Comparison of ENCODE assay signal across 13 cellular contexts in genomic region chr17:7191069-7191468, GRCh38. TPM values are rescaled to one million over a fixed set of nuclear protein-coding genes. Genes with fewer than 3 reads are reported as not detected.
A peak's percentile ranks its signal among the peaks of the same experiment; 100 is the strongest.
DNase-seq lines count a peak whose midpoint lies in the region; TF ChIP-seq lines count a peak whose summit lies in the region.
"Had no signal": no experiment of that assay in that cellular context is flagged by ENCODE, and none has a peak within 500 bp of the region (broad histone marks: within the 10 kb centered on the region; RNA-seq: fewer than 3 reads in every experiment).

No MANE protein-coding gene starts in this region.

- WGBS in endodermal cell (ENCODE audit: insufficient coverage in 1 of 2, insufficient read length in 1 of 2), 2 experiments = 90 to 96% methylated on average over 11 to 12 of the region's 12 CpGs

- H3F3A ChIP-seq in neural progenitor cell (ENCODE audit: low read depth) (peaks cover 8% of the 10 kb centered on the region), MM.1S (ENCODE audit: insufficient read depth, low read length) (no peaks in the 10 kb centered on the region)

- H2AFZ ChIP-seq in OCI-LY3 (ENCODE audit: low read depth, low read length) = no peak overlapping the region
- no peak overlapping the region for H2AFZ ChIP-seq in neural progenitor cell (replicated peaks)
- H2AFZ ChIP-seq in MM.1S (ENCODE audit: low read length) = no peak overlapping the region

- H3K27ac Mint-ChIP-seq in endodermal cell = no peak overlapping the region
- H3K27ac Mint-ChIP-seq in neural progenitor cell = no peak overlapping the region
- H3K27ac Mint-ChIP-seq in activated T-helper 2 cell treated with anti-CD3 and anti-CD28 coated beads, Interferon-gamma antibody, Interleukin-2, Interleukin-4, amounts not matched to agents 10 μg/mL and 5 μg/mL and 100 μg/mL, durations not matched to agents 14 hours and 24 hours and 36 hours = no peak overlapping the region

- intact Hi-C loops in activated T-helper 2 cell treated with anti-CD3 and anti-CD28 coated beads, Interferon-gamma antibody, Interleukin-2, Interleukin-4, amounts not matched to agents 10 μg/mL and 5 μg/mL and 100 μg/mL, durations not matched to agents 14 hours and 24 hours and 36 hours (cut with micrococcal nuclease) = no loop called here

- peaks cover 32% of the 10 kb centered on the region for H3K36me3 Mint-ChIP-seq in endodermal cell (ENCODE audit: low read depth)
- H3K36me3 Mint-ChIP-seq in neural progenitor cell = peaks cover 32% of the 10 kb centered on the region
- no peaks in the 10 kb centered on the region for H3K36me3 Mint-ChIP-seq in activated T-helper 2 cell treated with anti-CD3 and anti-CD28 coated beads, Interferon-gamma antibody, Interleukin-2, Interleukin-4, amounts not matched to agents 10 μg/mL and 5 μg/mL and 100 μg/mL, durations not matched to agents 14 hours and 24 hours and 36 hours (ENCODE audit: low read depth)

- no peaks in the 10 kb centered on the region for H4K20me1 ChIP-seq in OCI-LY3 (ENCODE audit: insufficient read depth, low read length)
- peaks cover 14% of the 10 kb centered on the region for H4K20me1 ChIP-seq in neural progenitor cell (ENCODE audit: low read depth)
- no peaks in the 10 kb centered on the region for H4K20me1 ChIP-seq in MM.1S (ENCODE audit: insufficient read depth, low read length)
- H4K20me1 ChIP-seq: BLaER1 had no signal

- H3K27me3 Mint-ChIP-seq in endodermal cell (ENCODE audit: insufficient read depth) = no peaks in the 10 kb centered on the region
- H3K27me3 Mint-ChIP-seq in neural progenitor cell (ENCODE audit: insufficient read depth, low read depth) = peaks cover 11% of the 10 kb centered on the region
- H3K27me3 Mint-ChIP-seq in activated T-helper 2 cell treated with anti-CD3 and anti-CD28 coated beads, Interferon-gamma antibody, Interleukin-2, Interleukin-4, amounts not matched to agents 10 μg/mL and 5 μg/mL and 100 μg/mL, durations not matched to agents 14 hours and 24 hours and 36 hours (ENCODE audit: low read depth) = no peaks in the 10 kb centered on the region

- H3K4me1 Mint-ChIP-seq in endodermal cell (no peaks in the 10 kb centered on the region), neural progenitor cell (peaks cover 14% of the 10 kb centered on the region)
- no peaks in the 10 kb centered on the region for H3K4me1 Mint-ChIP-seq in activated T-helper 2 cell treated with anti-CD3 and anti-CD28 coated beads, Interferon-gamma antibody, Interleukin-2, Interleukin-4, amounts not matched to agents 10 μg/mL and 5 μg/mL and 100 μg/mL, durations not matched to agents 14 hours and 24 hours and 36 hours (ENCODE audit: low read depth)

- H3K4me2 ChIP-seq in OCI-LY3 (ENCODE audit: low read length) (peak overlapping the region; percentile 49; the same call in 1 of the 2 replicates), neural progenitor cell (no peak overlapping the region), MM.1S (ENCODE audit: low read depth, low read length) (no peak overlapping the region)
- H3K4me2 ChIP-seq: BLaER1 had no signal

- H3K9me2 ChIP-seq in MM.1S (replicated peaks; ENCODE audit: insufficient read depth, low read length) = no peaks in the 10 kb centered on the region

- H3K4me3 ChIP-seq in OCI-LY3 (ENCODE audit: low read length) = no peak overlapping the region
- H3K4me3 ChIP-seq in endodermal cell (ENCODE audit: low read length) = no peak overlapping the region
- no peak overlapping the region for H3K4me3 ChIP-seq in neural progenitor cell
- no peak overlapping the region for H3K4me3 ChIP-seq in MM.1S (ENCODE audit: low read length)
- H3K4me3 ChIP-seq: BLaER1, HAP-1 had no signal

- H3K9ac ChIP-seq in OCI-LY3 (ENCODE audit: low read length) = no peak overlapping the region
- no peak overlapping the region for H3K9ac ChIP-seq in endodermal cell (ENCODE audit: extremely low read depth, low read length, poor library complexity, severe bottlenecking)
- no peak overlapping the region for H3K9ac ChIP-seq in neural progenitor cell
- H3K9ac ChIP-seq in MM.1S (ENCODE audit: low read length) = no peak overlapping the region
- H3K9ac ChIP-seq: BLaER1 had no signal

- H3K9me3 ChIP-seq in OCI-LY3 (ENCODE audit: insufficient read depth, low read length) = no peaks in the 10 kb centered on the region
- H3K9me3 ChIP-seq in endodermal cell (ENCODE audit: control insufficient read depth, low read length) = no peaks in the 10 kb centered on the region
- H3K9me3 ChIP-seq in neural progenitor cell (ENCODE audit: low read depth) = no peaks in the 10 kb centered on the region
- no peaks in the 10 kb centered on the region for H3K9me3 ChIP-seq in MM.1S (replicated peaks; ENCODE audit: insufficient read depth, low read length)
- H3K9me3 ChIP-seq: BLaER1, HAP-1 had no signal

- TF ChIP-seq CTCF in OCI-LY3 (IDR thresholded peaks at IDR 0.05; ENCODE audit: low read depth, low read length) (no peak), endodermal cell (conservative IDR thresholded peaks at IDR 0.05) (no peak), neural progenitor cell (IDR thresholded peaks at IDR 0.05) (no peak), MM.1S (IDR thresholded peaks at IDR 0.05; ENCODE audit: low read length) (no peak)

- H3K4me1 ChIP-seq in OCI-LY3 (ENCODE audit: low read length) (peaks cover 6% of the 10 kb centered on the region), endodermal cell (ENCODE audit: control insufficient read depth, insufficient read depth, low read length) (peaks cover 2% of the 10 kb centered on the region), neural progenitor cell (no peaks in the 10 kb centered on the region), MM.1S (ENCODE audit: low read length) (no peaks in the 10 kb centered on the region)
- H3K4me1 ChIP-seq: HAP-1 had no signal

- H3K27ac ChIP-seq in OCI-LY3 (ENCODE audit: low read length) = no peak overlapping the region
- H3K27ac ChIP-seq in endodermal cell (ENCODE audit: low read depth, low read length) = peak overlapping the region; percentile 17
- no peak overlapping the region for H3K27ac ChIP-seq in neural progenitor cell
- H3K27ac ChIP-seq in MM.1S (ENCODE audit: low read length) = no peak overlapping the region
- H3K27ac ChIP-seq: BLaER1 had no signal

- H3K9me3 Mint-ChIP-seq in endodermal cell (no peaks in the 10 kb centered on the region), neural progenitor cell (no peaks in the 10 kb centered on the region)
- H3K9me3 Mint-ChIP-seq in activated T-helper 2 cell treated with anti-CD3 and anti-CD28 coated beads, Interferon-gamma antibody, Interleukin-2, Interleukin-4, amounts not matched to agents 10 μg/mL and 5 μg/mL and 100 μg/mL, durations not matched to agents 14 hours and 24 hours and 36 hours = no peaks in the 10 kb centered on the region

- H3K4me3 Mint-ChIP-seq in endodermal cell (no peak overlapping the region), neural progenitor cell (peak overlapping the region; percentile 24)
- no peak overlapping the region for H3K4me3 Mint-ChIP-seq in activated T-helper 2 cell treated with anti-CD3 and anti-CD28 coated beads, Interferon-gamma antibody, Interleukin-2, Interleukin-4, amounts not matched to agents 10 μg/mL and 5 μg/mL and 100 μg/mL, durations not matched to agents 14 hours and 24 hours and 36 hours (ENCODE audit: low read depth)

- DNase-seq in activated effector memory CD4-positive, alpha-beta T cell treated with anti-CD3 and anti-CD28 coated beads, Interleukin-2, amount 50 U/mL, for 16 hours = peak; percentile 53
- DNase-seq in activated effector memory CD4-positive, alpha-beta T cell treated with Interleukin-2 at 50 U/mL for 16 hours = no peak
- DNase-seq in endodermal cell (no peak), neural progenitor cell (ENCODE audit: low spot score) (no peak), MM.1S (no peak)
- DNase-seq in activated T-helper 2 cell treated with anti-CD3 and anti-CD28 coated beads, Interferon-gamma antibody, Interleukin-2, Interleukin-4, amounts not matched to agents 10 μg/mL and 5 μg/mL and 100 μg/mL, durations not matched to agents 14 hours and 24 hours and 36 hours (ENCODE audit: low spot score) = no peak
- DNase-seq in stimulated activated CD4-positive, alpha-beta T cell treated with anti-CD3 and anti-CD28 coated beads, Interleukin-4, amount 100 ng/mL, for 4 hours = no peak
- DNase-seq: AML-193, DMS79 treated with DMSO at 0.1 percent for 48 hours, GOT3 had no signal

- H3K79me2 ChIP-seq in OCI-LY3 (ENCODE audit: low read length) = no peaks in the 10 kb centered on the region
- H3K79me2 ChIP-seq in neural progenitor cell (ENCODE audit: low read depth) = no peaks in the 10 kb centered on the region
- H3K79me2 ChIP-seq in MM.1S (ENCODE audit: low read length) = no peaks in the 10 kb centered on the region

- H3K27me3 ChIP-seq in OCI-LY3 (ENCODE audit: low read depth, low read length) (no peaks in the 10 kb centered on the region), endodermal cell (ENCODE audit: control insufficient read depth, insufficient read depth, low read length, poor library complexity, severe bottlenecking) (no peaks in the 10 kb centered on the region), neural progenitor cell (no peaks in the 10 kb centered on the region), MM.1S (replicated peaks; ENCODE audit: insufficient read depth, low read length) (peaks cover 67% of the 10 kb centered on the region)
- H3K27me3 ChIP-seq: BLaER1 had no signal

- H3K36me3 ChIP-seq in OCI-LY3 (replicated peaks; ENCODE audit: low read depth, low read length) (no peaks in the 10 kb centered on the region), endodermal cell (ENCODE audit: control insufficient read depth, insufficient read depth, low read length) (peaks cover 7% of the 10 kb centered on the region), neural progenitor cell (no peaks in the 10 kb centered on the region), MM.1S (replicated peaks; ENCODE audit: insufficient read depth, low read length) (no peaks in the 10 kb centered on the region)
- H3K36me3 ChIP-seq: HAP-1 had no signal

RNA-seq across cellular contexts. Expression of gene ASGR1, which starts 11.9 kb away (rescaled TPM):
- total RNA-seq in endodermal cell = 10 to 100 TPM in 1 of 2 donors, 1 to 10 TPM in 1; 6.8 to 14.2 TPM
- polyA plus RNA-seq in endodermal cell (2013, experiment 1 of 2) = 16.5 TPM
- 17.6 TPM for polyA plus RNA-seq in endodermal cell (2013, experiment 2 of 2)
- 3.1 and 4.4 TPM in 2 replicates for total RNA-seq in neural progenitor cell (ENCODE audit: low replicate concordance)
- 1.7 and 1.8 TPM in 2 replicates for total RNA-seq in activated T-helper 2 cell treated with anti-CD3 and anti-CD28 coated beads, Interferon-gamma antibody, Interleukin-2, Interleukin-4, amounts not matched to agents 10 μg/mL and 5 μg/mL and 100 μg/mL, durations not matched to agents 14 hours and 24 hours and 36 hours

RNA-seq across cellular contexts. Expression of gene DLG4, which starts 28.6 kb away (rescaled TPM):
- total RNA-seq in endodermal cell (10 to 100 TPM; 35.1 to 68.5 TPM), neural progenitor cell (ENCODE audit: low replicate concordance) (23.5 and 50.5 TPM in 2 replicates)
- polyA plus RNA-seq in endodermal cell (2013, experiment 1 of 2) = 76.0 TPM
- polyA plus RNA-seq in endodermal cell (2013, experiment 2 of 2) = 59.6 TPM
- total RNA-seq in activated T-helper 2 cell treated with anti-CD3 and anti-CD28 coated beads, Interferon-gamma antibody, Interleukin-2, Interleukin-4, amounts not matched to agents 10 μg/mL and 5 μg/mL and 100 μg/mL, durations not matched to agents 14 hours and 24 hours and 36 hours = 10.5 and 10.6 TPM in 2 replicates

RNA-seq across cellular contexts. Expression of gene ACADVL, which starts 28.7 kb away (rescaled TPM):
- total RNA-seq in endodermal cell (100 to 1,000 TPM; 337 to 459 TPM), neural progenitor cell (ENCODE audit: low replicate concordance) (86.7 and 194 TPM in 2 replicates)
- 272 TPM for polyA plus RNA-seq in endodermal cell (2013, experiment 1 of 2)
- polyA plus RNA-seq in endodermal cell (2013, experiment 2 of 2) = 222 TPM
- 492 and 503 TPM in 2 replicates for total RNA-seq in activated T-helper 2 cell treated with anti-CD3 and anti-CD28 coated beads, Interferon-gamma antibody, Interleukin-2, Interleukin-4, amounts not matched to agents 10 μg/mL and 5 μg/mL and 100 μg/mL, durations not matched to agents 14 hours and 24 hours and 36 hours

RNA-seq across cellular contexts. Expression of gene DVL2, which starts 43.2 kb away (rescaled TPM):
- total RNA-seq in endodermal cell (100 to 1,000 TPM in 1 of 2 donors, 10 to 100 TPM in 1; 98.2 to 116 TPM), neural progenitor cell (ENCODE audit: low replicate concordance) (43.9 and 113 TPM in 2 replicates)
- polyA plus RNA-seq in endodermal cell (2013, experiment 1 of 2) = 77.0 TPM
- 76.3 TPM for polyA plus RNA-seq in endodermal cell (2013, experiment 2 of 2)
- 69.7 and 73.1 TPM in 2 replicates for total RNA-seq in activated T-helper 2 cell treated with anti-CD3 and anti-CD28 coated beads, Interferon-gamma antibody, Interleukin-2, Interleukin-4, amounts not matched to agents 10 μg/mL and 5 μg/mL and 100 μg/mL, durations not matched to agents 14 hours and 24 hours and 36 hours

RNA-seq across cellular contexts. Expression of gene PHF23, which starts 48.2 kb away (rescaled TPM):
- total RNA-seq in endodermal cell = 10 to 100 TPM; 67.3 to 71.6 TPM
- polyA plus RNA-seq in endodermal cell (2013, experiment 1 of 2) = 59.3 TPM
- 53.4 TPM for polyA plus RNA-seq in endodermal cell (2013, experiment 2 of 2)
- 31.6 and 59.1 TPM in 2 replicates for total RNA-seq in neural progenitor cell (ENCODE audit: low replicate concordance)
- total RNA-seq in activated T-helper 2 cell treated with anti-CD3 and anti-CD28 coated beads, Interferon-gamma antibody, Interleukin-2, Interleukin-4, amounts not matched to agents 10 μg/mL and 5 μg/mL and 100 μg/mL, durations not matched to agents 14 hours and 24 hours and 36 hours = 43.4 and 47.8 TPM in 2 replicates
